In the genomic region with DNA sequence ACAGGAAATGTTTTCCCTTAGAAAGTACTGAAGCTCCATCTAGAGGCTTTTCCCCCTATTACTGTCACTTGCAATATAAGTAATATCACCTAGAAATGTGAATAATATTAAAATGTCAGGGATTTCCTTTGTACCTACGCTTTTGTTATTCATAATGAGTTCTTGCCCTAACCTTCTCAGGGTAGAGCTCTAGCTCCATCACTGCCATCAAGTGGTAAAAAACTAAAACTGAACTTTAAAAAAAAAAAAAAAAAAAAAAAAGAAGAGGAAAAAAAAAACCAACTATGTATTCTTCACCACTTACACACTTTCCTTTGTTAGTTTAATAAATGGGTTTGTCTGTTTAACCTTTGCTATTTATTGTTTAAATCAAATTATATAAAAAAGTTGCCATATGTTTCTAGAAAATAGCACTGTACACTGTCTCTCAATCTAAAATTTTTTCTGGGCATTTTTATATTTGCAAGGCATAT, we compare ENCODE assay signal across 8 cellular contexts. TPM values are rescaled to one million over a fixed set of nuclear protein-coding genes. Genes with fewer than 3 reads are reported as not detected.
DNase-seq lines count a peak whose midpoint lies in the region; ATAC-seq, FAIRE-seq and TF ChIP-seq lines count a peak whose summit lies in the region.

No MANE protein-coding gene starts in this region.

- intact Hi-C loops in gastrocnemius medialis (cut with DNase I; ENCODE audit: low total_unique reads) = loop anchor here (2.0 kb wide), 1 partner anchor 457 kb away; no protein-coding TSS in a partner anchor

- H3K4me3 ChIP-seq in Karpas-422 (ENCODE audit: low read length) (no peak overlapping the region), fibroblast of mammary gland (ENCODE audit: control insufficient read depth, low read depth, low read length) (no peak overlapping the region), gastrocnemius medialis (no peak overlapping the region)

- H3K27ac ChIP-seq in Karpas-422 (ENCODE audit: low read length) = no peak overlapping the region
- H3K27ac ChIP-seq in gastrocnemius medialis = no peak overlapping the region

- H3K9me3 ChIP-seq in Karpas-422 (ENCODE audit: low read length) = no peaks in the 10 kb centered on the region
- H3K9me3 ChIP-seq in gastrocnemius medialis = no peaks in the 10 kb centered on the region

- H3K36me3 ChIP-seq in Karpas-422 (ENCODE audit: insufficient read depth, low read length) (no peaks in the 10 kb centered on the region), gastrocnemius medialis (no peaks in the 10 kb centered on the region)

- TF ChIP-seq POLR2A in gastrocnemius medialis (IDR thresholded peaks at IDR 0.05) = no peak

- in situ Hi-C loops in gastrocnemius medialis (cut with MboI; ENCODE audit: low sequenced_read_pairs in 4 of 4) = no loop called here

- H3K9ac ChIP-seq in Karpas-422 (ENCODE audit: low read length) = no peak overlapping the region

- H4K20me1 ChIP-seq in Karpas-422 (ENCODE audit: insufficient read depth, low read depth, low read length) = no peaks in the 10 kb centered on the region

- TF ChIP-seq CTCF in AG09319 (IDR thresholded peaks at IDR 0.05; ENCODE audit: low read depth, low read length) (peak; percentile 42), fibroblast of mammary gland (conservative IDR thresholded peaks at IDR 0.05; ENCODE audit: control insufficient read depth, insufficient read depth, low read depth, low read length) (peak; percentile 54), gastrocnemius medialis (IDR thresholded peaks at IDR 0.05 in 4 of 5, conservative IDR thresholded peaks at IDR 0.05 in 1 of 5) (peak in 1 of 5 experiments; percentile 4)

- no peaks in the 10 kb centered on the region for H3K9me2 ChIP-seq in Karpas-422 (replicated peaks; ENCODE audit: insufficient read depth, low read length)

- DNase-seq in AG09319 (ENCODE audit: extremely low read depth, low read depth) (peak; percentile 16), GM18507 (ENCODE audit: extremely low spot score, insufficient read length, low read depth) (peak; percentile 23), Karpas-422 (peak; percentile 74), SIG-M5 (lab: John Stamatoyannopoulos, UW) (peak; percentile 1), fibroblast of mammary gland (ENCODE audit: low read depth) (peak; percentile 60), retina (peak; percentile 25), gastrocnemius medialis (no peak), activated gamma-delta T cell (lab: John Stamatoyannopoulos, UW) (no peak)

- peaks cover 11% of the 10 kb centered on the region for H3K4me1 ChIP-seq in Karpas-422 (ENCODE audit: low read length)
- peaks cover 0 to 3% of the 10 kb centered on the region in 2 donors for H3K4me1 ChIP-seq in gastrocnemius medialis

- peak overlapping the region; percentile 46 for H3K4me2 ChIP-seq in Karpas-422 (ENCODE audit: low read depth, low read length, poor library complexity, severe bottlenecking)

- H2AFZ ChIP-seq in Karpas-422 (ENCODE audit: low read length) = no peak overlapping the region

- H3K79me2 ChIP-seq in Karpas-422 (ENCODE audit: low read length) = no peaks in the 10 kb centered on the region

- H3K27me3 ChIP-seq in Karpas-422 (ENCODE audit: low read length) (no peaks in the 10 kb centered on the region), gastrocnemius medialis (no peaks in the 10 kb centered on the region)

- no peak for ATAC-seq in gastrocnemius medialis

- peak; percentile 75 for FAIRE-seq in GM18507 (lab: Jason Lieb, UNC)

RNA-seq across cellular contexts. Expression of gene DNAJC1, which starts 49.9 kb away (rescaled TPM):
- 3.2 and 4.4 TPM in 2 replicates for total RNA-seq in Karpas-422 (2014; rRNA removed; shearing (Covaris generic); ENCODE audit: low replicate concordance)
- total RNA-seq in gastrocnemius medialis = 10 to 100 TPM; 24.1 to 56.4 (median 35.7) TPM

Comparison
In these comparisons a context has a peak if more than half of its experiments do, and no peak if none do; other contexts are left out.
1. DNase-seq: peak in AG09319 (single experiment), GM18507 (single experiment), Karpas-422 (single experiment), SIG-M5 (single experiment), fibroblast of mammary gland (single experiment) and retina (single experiment); none in gastrocnemius medialis (0 of 2) and activated gamma-delta T cell (single experiment).